33 cellular contexts compared by ENCODE assay signal in genomic region chrX:77519765-77520164, GRCh38.
DNase-seq lines count a peak whose midpoint lies in the region; ATAC-seq, FAIRE-seq and TF ChIP-seq lines count a peak whose summit lies in the region.
"Had no signal": no experiment of that assay in that cellular context is flagged by ENCODE, and none has a peak within 500 bp of the region (broad histone marks: within the 10 kb centered on the region; RNA-seq: fewer than 3 reads in every experiment).

No MANE protein-coding gene starts in this region.

- no peak overlapping the region for H2AFZ ChIP-seq in SK-N-SH (ENCODE audit: low read depth)
- no peak overlapping the region for H2AFZ ChIP-seq in K562 (ENCODE audit: low read depth, low read length)

- H3K27me3 ChIP-seq in SK-N-SH (ENCODE audit: insufficient read depth), result no peaks in the 10 kb centered on the region
- no peaks in the 10 kb centered on the region for H3K27me3 ChIP-seq in K562 (ENCODE audit: control insufficient read depth in 2 of 2, insufficient read depth in 2 of 2, low read length in 2 of 2)
- H3K27me3 ChIP-seq: BE2C had no signal

- no peak for FAIRE-seq in K562 (lab: Jason Lieb, UNC)
- FAIRE-seq: A204.1, D721Med had no signal

- in situ Hi-C loops in K562 (cut with MboI), result no loop called here

- peaks cover 14% of the 10 kb centered on the region; the same call in 1 of the 2 replicates for H3K79me2 ChIP-seq in SK-N-SH (ENCODE audit: insufficient read depth)
- H3K79me2 ChIP-seq in K562 (ENCODE audit: control insufficient read depth, insufficient read depth, low read length), result no peaks in the 10 kb centered on the region

- no peak for TF ChIP-seq POLR2A in K562 (conservative IDR thresholded peaks at IDR 0.05)

- intact Hi-C loops in K562 (cut with micrococcal nuclease), result no loop called here

- no peak overlapping the region for H3K4me2 ChIP-seq in SK-N-SH
- no peak overlapping the region for H3K4me2 ChIP-seq in K562 (ENCODE audit: insufficient read depth, low read length)
- H3K4me2 ChIP-seq: A549; BLaER1; BLaER1 treated with 17β-estradiol and CSF1 and Interleukin-3, amounts not matched to agents 10 nM and 100 nM had no signal

- H3K4me3 ChIP-seq in SK-N-SH (ENCODE audit: low read depth in 2 of 2, low read length in 1 of 2) (no peak overlapping the region), HEK293 (ENCODE audit: low read depth, low read length) (no peak overlapping the region), K562 (no peak overlapping the region)
- H3K4me3 ChIP-seq: A549; BLaER1; BLaER1 treated with 17β-estradiol and CSF1 and Interleukin-3, amounts not matched to agents 10 nM and 100 nM had no signal

- H3K9me2 ChIP-seq in SK-N-SH, result no peaks in the 10 kb centered on the region

- TF ChIP-seq EP300 in SK-N-SH (IDR thresholded peaks at IDR 0.05; ENCODE audit: borderline replicate concordance in 1 of 2, low read depth in 1 of 2, low read length in 1 of 2) (no peak), K562 (IDR thresholded peaks at IDR 0.05; ENCODE audit: low read length) (no peak)

- BruUV-seq in K562 (replicated peaks; lab: Mats Ljungman, UMichigan), result no TSS peak

- no peaks in the 10 kb centered on the region for H3K4me1 ChIP-seq in SK-N-SH (ENCODE audit: control insufficient read depth in 1 of 2, insufficient read depth in 2 of 2, low read depth in 1 of 2, low read length in 1 of 2)
- H3K4me1 ChIP-seq in HEK293 (ENCODE audit: control insufficient read depth, insufficient read depth, low read length), result no peaks in the 10 kb centered on the region
- no peaks in the 10 kb centered on the region for H3K4me1 ChIP-seq in K562 (replicated peaks in 1 of 2; ENCODE audit: control insufficient read depth in 2 of 2, insufficient read depth in 2 of 2, low read length in 2 of 2)
- H3K4me1 ChIP-seq: A549; BE2C; BLaER1; BLaER1 treated with 17β-estradiol and CSF1 and Interleukin-3, amounts not matched to agents 10 nM and 100 nM; Caco-2 had no signal

- POLR2A ChIA-PET in SK-N-SH (lab: Yijun Ruan, JAX), result no interaction called here
- POLR2A ChIA-PET in HEK293 (lab: Yijun Ruan, JAX), result interaction anchor here (0.6 kb wide), 1 partner anchor 124 kb away, joined by 3 read pairs; no protein-coding TSS in a partner anchor
- POLR2A ChIA-PET in K562 (lab: Yijun Ruan, JAX), result no interaction called here

- H3K36me3 ChIP-seq in SK-N-SH (replicated peaks in 1 of 2; ENCODE audit: control insufficient read depth in 1 of 2, insufficient read depth in 2 of 2, low read length in 1 of 2), result peaks cover 34 to 71% of the 10 kb centered on the region in 2 experiments
- H3K36me3 ChIP-seq in HEK293 (ENCODE audit: control insufficient read depth in 2 of 2, insufficient read depth in 1 of 2, low read length in 2 of 2), result peaks cover 21 to 41% of the 10 kb centered on the region in 2 experiments
- peaks cover 11% of the 10 kb centered on the region; the same call in 1 of the 3 replicates for H3K36me3 ChIP-seq in K562 (ENCODE audit: control insufficient read depth, insufficient read depth, low read length)

- no peaks in the 10 kb centered on the region for H3K9me3 ChIP-seq in SK-N-SH
- H3K9me3 ChIP-seq in HEK293 (ENCODE audit: control insufficient read depth, insufficient read depth, low read depth, low read length), result no peaks in the 10 kb centered on the region
- H3K9me3 ChIP-seq in K562 (replicated peaks; ENCODE audit: control insufficient read depth, insufficient read depth, low read depth, low read length), result no peaks in the 10 kb centered on the region
- H3K9me3 ChIP-seq: BE2C, Caco-2 had no signal

- TF ChIP-seq RAD21 in SK-N-SH (IDR thresholded peaks at IDR 0.05; ENCODE audit: low read length), result no peak
- no peak for TF ChIP-seq RAD21 in K562 (CRISPR knock-in tag; conservative IDR thresholded peaks at IDR 0.05 in 1 of 2, IDR thresholded peaks at IDR 0.05 in 1 of 2)

- H3K27ac ChIP-seq in SK-N-SH (ENCODE audit: low read depth in 2 of 2, low read length in 1 of 2), result no peak overlapping the region
- no peak overlapping the region for H3K27ac ChIP-seq in HEK293 (ENCODE audit: extremely low read depth, low read depth, low read length)
- no peak overlapping the region for H3K27ac ChIP-seq in K562 (ENCODE audit: extremely low read depth, low read depth, low read length)
- H3K27ac ChIP-seq: 22Rv1; A549; BLaER1; BLaER1 treated with 17β-estradiol and CSF1 and Interleukin-3, amounts not matched to agents 10 nM and 100 nM; C4-2B had no signal

- ATAC-seq in SK-N-SH treated with all-trans-retinoic acid at 6 μM for 48 hours (no peak), K562 (no peak)
- ATAC-seq: A549; CD8-positive, alpha-beta T cell had no signal

- H3F3A ChIP-seq in SK-N-SH (replicated peaks; ENCODE audit: insufficient read depth), result peaks cover 6% of the 10 kb centered on the region

- WGBS in SK-N-SH (ENCODE audit: low lambda C conversion rate), result 93% methylated on average over 1 of the region's 1 CpG
- 33% methylated on average over 1 of the region's 1 CpG for WGBS in K562 (ENCODE audit: insufficient coverage, low coverage, missing lambda C conversion rate)

- no peaks in the 10 kb centered on the region for H3K9me1 ChIP-seq in K562 (ENCODE audit: control insufficient read depth, insufficient read depth, low read length)

- CTCF ChIA-PET in SK-N-SH (lab: Yijun Ruan, JAX), result no interaction called here
- CTCF ChIA-PET in HEK293 (lab: Yijun Ruan, JAX), result no interaction called here
- CTCF ChIA-PET in K562 (lab: Yijun Ruan, JAX; ENCODE audit: low intra/inter-chr PET ratio), result no interaction called here

- no peak for TF ChIP-seq CTCF in SK-N-SH (IDR thresholded peaks at IDR 0.05)
- TF ChIP-seq CTCF in HEK293 (tag by site-specific recombination; IDR thresholded peaks at IDR 0.05), result no peak
- no peak for TF ChIP-seq CTCF in K562 (IDR thresholded peaks at IDR 0.05 in 2 of 3, conservative IDR thresholded peaks at IDR 0.05 in 1 of 3; ENCODE audit: insufficient read depth in 2 of 3, low read depth in 1 of 3, low read length in 3 of 3)

- H4K20me1 ChIP-seq in SK-N-SH (ENCODE audit: insufficient read depth) (no peaks in the 10 kb centered on the region; the same call in 1 of the 2 replicates), K562 (replicated peaks; ENCODE audit: control insufficient read depth, insufficient read depth, low read length) (no peaks in the 10 kb centered on the region)
- H4K20me1 ChIP-seq: BLaER1 had no signal

- H3K9ac ChIP-seq in SK-N-SH (no peak overlapping the region), K562 (ENCODE audit: insufficient read depth in 1 of 2, low read depth in 2 of 2, low read length in 2 of 2) (no peak overlapping the region)
- H3K9ac ChIP-seq: BLaER1; BLaER1 treated with 17β-estradiol and CSF1 and Interleukin-3, amounts not matched to agents 10 nM and 100 nM had no signal

- DNase-seq in SK-N-SH (no peak), K562 (ENCODE audit: extremely low read depth in 1 of 4, low spot score in 3 of 4) (no peak), activated gamma-delta T cell (lab: John Stamatoyannopoulos, UW) (no peak), NCI-H345 treated with DMSO at 0.1 percent for 48 hours (lab: John Stamatoyannopoulos, UW; ENCODE audit: unreplicated experiment) (no peak)
- DNase-seq: 8988T; ACHN; AML-193; BE2C; C1 segment of cervical spinal cord; Caco-2; Calu3; CD4-positive, alpha-beta memory T cell; CD4-positive, alpha-beta T cell; CD4-positive, CD25-positive, alpha-beta regulatory T cell; CD8-positive, alpha-beta memory T cell; CD8-positive, alpha-beta T cell; COR-L47; DMS 273 treated with DMSO at 0.1 percent for 48 hours; DMS153; DMS53; DMS79; DMS79 treated with DMSO at 0.1 percent for 48 hours; DND-41; EL had no signal

TF ChIP-seq in SK-N-SH treated with all-trans-retinoic acid at 6 μM for 48 hours, 23 proteins besides CTCF, POLR2A, EP300 and RAD21:
- no peak for TF ChIP-seq TCF4 (CRISPR knock-in tag; IDR thresholded peaks at IDR 0.05; ENCODE audit: borderline replicate concordance)
- peak; percentile 76 for TF ChIP-seq ZNF8 (CRISPR knock-in tag; IDR thresholded peaks at IDR 0.05)

TF ChIP-seq in HEK293, 187 proteins besides CTCF, POLR2A, EP300 and RAD21:
- TF ChIP-seq ZNF114 (tag by site-specific recombination; IDR thresholded peaks at IDR 0.05) (no peak), ZXDB (tag by site-specific recombination; IDR thresholded peaks at IDR 0.05) (no peak), TRIM28 (IDR thresholded peaks at IDR 0.05; ENCODE audit: borderline replicate concordance, low read length) (no peak), GLI4 (tag by site-specific recombination; IDR thresholded peaks at IDR 0.05) (no peak), ZNF146 (tag by site-specific recombination; IDR thresholded peaks at IDR 0.05) (peak; percentile 85)

TF ChIP-seq in K562, 482 proteins besides CTCF, POLR2A, EP300 and RAD21:
- TF ChIP-seq SIRT6 (IDR thresholded peaks at IDR 0.05; ENCODE audit: low read depth, low read length) (no peak), ZNF146 (CRISPR knock-in tag; IDR thresholded peaks at IDR 0.05; ENCODE audit: unreplicated experiment) (peak; percentile 47)
